ENCODE assay signal across 9 cellular contexts in genomic region chr17:41666336-41666680, GRCh38. TPM values are rescaled to one million over a fixed set of nuclear protein-coding genes. Genes with fewer than 3 reads are reported as not detected.
DNase-seq lines count a peak whose midpoint lies in the region; ATAC-seq and TF ChIP-seq lines count a peak whose summit lies in the region.
"Had no signal": no experiment of that assay in that cellular context is flagged by ENCODE, and none has a peak within 500 bp of the region (broad histone marks: within the 10 kb centered on the region; RNA-seq: fewer than 3 reads in every experiment).

No MANE protein-coding gene starts in this region.

- H3K4me3 ChIP-seq in AG04450 (ENCODE audit: low read depth, low read length): peak overlapping the region; percentile 55
- H3K4me3 ChIP-seq in PC-9: peak overlapping the region; percentile 46; the same call in 1 of the 2 replicates
- peak overlapping the region; percentile 41 to 54 (median 46) for H3K4me3 ChIP-seq in sigmoid colon

- peaks cover 26% of the 10 kb centered on the region for H3K4me1 ChIP-seq in PC-9 (replicated peaks; ENCODE audit: insufficient read depth)
- peaks cover 0 to 26% (median 17%) of the 10 kb centered on the region in 4 donors for H3K4me1 ChIP-seq in sigmoid colon

- BruUV-seq in PC-9 (replicated peaks; lab: Mats Ljungman, UMichigan): no TSS peak

- intact Hi-C loops in PC-9 (cut with micrococcal nuclease; ENCODE audit: unreplicated experiment) (loop anchor here (2.0 to 10.0 kb wide), 5 partner anchors 249 to 1312 kb away; no protein-coding TSS in a partner anchor), Right ventricle myocardium superior (cut with DNase I) (no loop called here), sigmoid colon (cut with DNase I) (loop anchor here (2.0 to 10.0 kb wide), 6 partner anchors 22 to 1362 kb away; partner anchors contain the start of genes EIF1, RARA and SMARCE1)

- peak; percentile 45 for ATAC-seq in GM19395 (IDR thresholded peaks at IDR 0.05; ENCODE audit: unreplicated experiment)
- peak; percentile 30 for ATAC-seq in HG03460 (IDR thresholded peaks at IDR 0.05; ENCODE audit: unreplicated experiment)
- ATAC-seq in Right ventricle myocardium superior (ENCODE audit: poor library complexity): peak; percentile 10

- no peaks in the 10 kb centered on the region for H4K20me1 ChIP-seq in PC-9 (ENCODE audit: insufficient read depth)

- no peaks in the 10 kb centered on the region for H3K9me2 ChIP-seq in PC-9 (ENCODE audit: insufficient read depth)

- POLR2A ChIA-PET in AG04450 (lab: Yijun Ruan, JAX): interaction anchor here (3.8 kb wide), 1 partner anchor 23 kb away, joined by 24 read pairs; the partner anchor contains the start of gene EIF1
- POLR2A ChIA-PET in PC-9 (lab: Charles Lee; ENCODE audit: unreplicated experiment): interaction anchor here (0.6 to 1.1 kb wide), 2 partner anchors 14 to 18 kb away, joined by 3 read pairs; no protein-coding TSS in a partner anchor

- H3K9me3 ChIP-seq in AG04450 (ENCODE audit: control insufficient read depth, insufficient read depth, low read length): no peaks in the 10 kb centered on the region
- H3K9me3 ChIP-seq in PC-9 (ENCODE audit: insufficient read depth, low read depth): no peaks in the 10 kb centered on the region
- H3K9me3 ChIP-seq in sigmoid colon: no peaks in the 10 kb centered on the region

- CTCF ChIA-PET in AG04450 (lab: Charles Lee) (interaction anchor here (0.6 to 10.3 kb wide), 26 partner anchors 10 to 1053 kb away, joined by 3 to 285 read pairs (median 4); partner anchors contain the start of gene EIF1), PC-9 (lab: Charles Lee) (interaction anchor here (0.7 to 2.8 kb wide), 8 partner anchors 18 to 1553 kb away, joined by 3 to 15 read pairs (median 3); no protein-coding TSS in a partner anchor)

- TF ChIP-seq EP300 in sigmoid colon (IDR thresholded peaks at IDR 0.05): no peak

- H3F3A ChIP-seq in PC-9 (ENCODE audit: insufficient read depth, low read depth): peaks cover 4% of the 10 kb centered on the region; the same call in 1 of the 2 replicates

- no peak for TF ChIP-seq POLR2A in sigmoid colon (IDR thresholded peaks at IDR 0.05)

- no peaks in the 10 kb centered on the region for H3K79me2 ChIP-seq in PC-9 (ENCODE audit: low read depth)

- no peaks in the 10 kb centered on the region for H3K27me3 ChIP-seq in AG04450 (ENCODE audit: control insufficient read depth, insufficient read depth, low read length)
- no peaks in the 10 kb centered on the region for H3K27me3 ChIP-seq in PC-9 (ENCODE audit: insufficient read depth, low read depth)
- H3K27me3 ChIP-seq in sigmoid colon: no peaks in the 10 kb centered on the region

- H3K27ac ChIP-seq in AG04450 (ENCODE audit: low read depth, low read length): peak overlapping the region; percentile 85
- peak overlapping the region; percentile 29; the same call in 1 of the 2 replicates for H3K27ac ChIP-seq in PC-9
- H3K27ac ChIP-seq in sigmoid colon: peak overlapping the region; percentile 86 to 92 (median 89)

- TF ChIP-seq CTCF in AG04450 (IDR thresholded peaks at IDR 0.05; ENCODE audit: low read depth, low read length): no peak
- TF ChIP-seq CTCF in PC-9 (conservative IDR thresholded peaks at IDR 0.05): no peak
- TF ChIP-seq CTCF in sigmoid colon (IDR thresholded peaks at IDR 0.05): no peak

- DNase-seq in AG04450 (ENCODE audit: low read depth, low spot score) (peak; percentile 24), PC-9 (peak in 1 of 2 experiments; percentile 36), Right ventricle myocardium superior (peak; percentile 48), sigmoid colon (peak; percentile 75), NCI-H82 (lab: John Stamatoyannopoulos, UW) (no peak)
- DNase-seq in activated naive CD4-positive, alpha-beta T cell treated with Interleukin-2 at 50 U/mL for 16 hours: peak; percentile 76

- no peaks in the 10 kb centered on the region for H3K36me3 ChIP-seq in PC-9 (ENCODE audit: low read depth)
- H3K36me3 ChIP-seq in sigmoid colon: no peaks in the 10 kb centered on the region

- H2AFZ ChIP-seq in PC-9: peak overlapping the region; percentile 78

- WGBS in sigmoid colon, 2 donors: 0 to 2% methylated on average over 14 of the region's 14 CpGs

- H3K4me2 ChIP-seq in PC-9: peak overlapping the region; percentile 100

RNA-seq across cellular contexts. Expression of gene EIF1, which starts 22.4 kb away (rescaled TPM):
- polyA plus RNA-seq in AG04450 (2011; rRNA removed) (529 and 549 TPM in 2 replicates), sigmoid colon (100 to 1,000 TPM; 384 to 515 (median 507) TPM)
- polyA minus RNA-seq in AG04450 (2011; rRNA and poly(A)+ RNA removed): 151 and 190 TPM in 2 replicates
- total RNA-seq in PC-9 (2021) (775 and 874 TPM in 2 replicates), Right ventricle myocardium superior (1,143 TPM), sigmoid colon (100 to 1,000 TPM; 246 to 572 (median 430) TPM)

RNA-seq across cellular contexts. Expression of gene KRT17, which starts 41.9 kb away (rescaled TPM):
- polyA plus RNA-seq in AG04450 (2011; rRNA removed) (2.8 and 4.9 TPM in 2 replicates), sigmoid colon (under 1 TPM in 1 of 3 donors, not detected in 2; 0.17 TPM)
- 0.83 and 1.9 TPM in 2 replicates for polyA minus RNA-seq in AG04450 (2011; rRNA and poly(A)+ RNA removed)
- total RNA-seq in PC-9 (2021) (29.0 and 80.8 TPM in 2 replicates), Right ventricle myocardium superior (not detected), sigmoid colon (1 to 10 TPM in 2 of 4 donors, not detected in 2; 1.2 to 5.3 TPM)
- total RNA-seq: subcutaneous adipose tissue had no signal

RNA-seq across cellular contexts. Expression of gene GAST, which starts 45.8 kb away (rescaled TPM):
- polyA plus RNA-seq in AG04450 (2011; rRNA removed): not detected in 2 replicates
- not detected in 2 replicates for polyA minus RNA-seq in AG04450 (2011; rRNA and poly(A)+ RNA removed)
- 0.87 TPM in 1 of 2 replicates, not detected in the other for total RNA-seq in PC-9 (2021)
- total RNA-seq in Right ventricle myocardium superior: not detected
- total RNA-seq in sigmoid colon: not detected
- polyA plus RNA-seq in sigmoid colon: not detected
- total RNA-seq: subcutaneous adipose tissue had no signal

RNA-seq across cellular contexts. Expression of gene KRT16, which starts 53.7 kb away (rescaled TPM):
- polyA plus RNA-seq in AG04450 (2011; rRNA removed) (not detected in 2 replicates), sigmoid colon (under 1 TPM in 2 of 3 donors, not detected in 1; 0.09 to 0.60 TPM)
- polyA minus RNA-seq in AG04450 (2011; rRNA and poly(A)+ RNA removed): not detected in 2 replicates
- total RNA-seq in PC-9 (2021) (41.7 and 53.5 TPM in 2 replicates), Right ventricle myocardium superior (not detected), sigmoid colon (under 1 TPM in 1 of 4 donors, not detected in 3; 0.83 TPM)

Comparison
In these comparisons a context has a peak if more than half of its experiments do, and no peak if none do; other contexts are left out.
1. H3K27ac ChIP-seq: peak in every context shown above with its lines; median percentile 89 in sigmoid colon; 85 in AG04450; 29 in PC-9.